Comparison of ENCODE assay signal across 16 cellular contexts in the genomic region with DNA sequence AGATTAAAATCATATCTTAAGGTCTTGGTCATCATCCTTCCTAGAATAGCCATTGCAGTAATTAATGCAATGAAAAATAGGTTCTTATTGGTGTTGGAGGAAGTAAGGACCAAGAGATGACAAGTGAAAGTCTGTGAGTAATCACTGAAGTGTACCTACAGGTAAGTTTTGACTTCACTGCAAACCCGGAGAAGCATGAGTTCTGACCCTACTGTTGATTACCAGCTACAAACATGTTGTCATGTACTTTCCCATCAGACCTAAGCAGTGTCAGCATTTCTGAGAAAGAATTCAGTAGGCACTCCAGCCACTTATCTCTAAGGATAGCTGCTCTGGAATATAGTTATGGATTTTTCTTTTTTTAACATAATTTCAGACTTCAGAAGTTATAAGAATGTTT.
"Had no signal": no experiment of that assay in that cellular context is flagged by ENCODE, and none has a peak within 500 bp of the region (broad histone marks: within the 10 kb centered on the region; RNA-seq: fewer than 3 reads in every experiment).

No MANE protein-coding gene starts in this region.

- H3K27ac Mint-ChIP-seq: activated CD4-positive, alpha-beta T cell treated with anti-CD3 and anti-CD28 coated beads, Interleukin-2, amount 10 ng/mL, durations not matched to agents 24 days and 14 days; activated naive CD8-positive, alpha-beta T cell; naive thymus-derived CD8-positive, alpha-beta T cell; type B pancreatic cell; WTC11 had no signal

- H3K9me3 Mint-ChIP-seq: type B pancreatic cell, WTC11 had no signal

- H3K4me3 Mint-ChIP-seq: activated CD4-positive, alpha-beta T cell treated with anti-CD3 and anti-CD28 coated beads, Interleukin-2, amount 10 ng/mL, durations not matched to agents 24 days and 14 days; activated naive CD8-positive, alpha-beta T cell; naive thymus-derived CD8-positive, alpha-beta T cell; type B pancreatic cell; WTC11 had no signal

- H3K36me3 Mint-ChIP-seq: WTC11 had no signal

- H3K27me3 ChIP-seq: brain microvascular endothelial cell, gastrocnemius medialis, neutrophil had no signal

- H3K27me3 Mint-ChIP-seq: activated CD4-positive, alpha-beta T cell treated with anti-CD3 and anti-CD28 coated beads, Interleukin-2, amount 10 ng/mL, durations not matched to agents 24 days and 14 days; activated naive CD8-positive, alpha-beta T cell; naive thymus-derived CD8-positive, alpha-beta T cell; type B pancreatic cell had no signal

- H3K36me3 ChIP-seq: brain microvascular endothelial cell, gastrocnemius medialis, neutrophil had no signal

- DNase-seq: activated CD4-positive, alpha-beta T cell treated with anti-CD3 and anti-CD28 coated beads, Interleukin-2, amount 10 ng/mL, durations not matched to agents 24 days and 14 days; activated CD8-positive, alpha-beta memory T cell treated with anti-CD3 and anti-CD28 coated beads for 24 hours; activated effector memory CD4-positive, alpha-beta T cell treated with Interleukin-2 at 50 U/mL for 16 hours; brain microvascular endothelial cell; effector memory CD4-positive, alpha-beta T cell; gastrocnemius medialis; islet precursor cell; mammary epithelial cell; mucosa of descending colon; naive thymus-derived CD8-positive, alpha-beta T cell had no signal

- H3K4me3 ChIP-seq: gastrocnemius medialis, mucosa of descending colon, smooth muscle cell had no signal

- ATAC-seq: gastrocnemius medialis; left lobe of liver; mucosa of descending colon; naive thymus-derived CD8-positive, alpha-beta T cell; WTC11 had no signal
